ENCODE assay signal across 10 cellular contexts in the genomic region with DNA sequence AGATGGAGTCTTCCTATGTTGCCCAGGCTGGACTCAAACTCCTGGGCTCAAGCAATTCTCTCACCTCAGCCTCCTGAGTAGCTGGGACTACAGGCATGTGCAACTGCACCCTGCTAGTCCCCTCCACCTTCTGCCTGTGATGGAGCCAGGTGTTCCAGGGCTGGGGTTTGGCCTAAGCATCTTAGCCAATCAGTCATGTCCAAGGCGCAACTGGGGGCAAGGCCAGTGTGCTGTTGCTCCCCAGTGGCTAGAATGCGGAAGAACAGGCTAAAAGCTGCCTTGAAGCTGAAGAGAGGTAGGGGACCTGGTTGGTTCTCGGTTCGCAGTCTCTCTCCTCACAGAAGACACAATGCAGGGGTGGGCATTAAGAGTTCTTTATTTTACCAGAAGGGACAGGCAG. TPM values are rescaled to one million over a fixed set of nuclear protein-coding genes. Genes with fewer than 3 reads are reported as not detected.
DNase-seq lines count a peak whose midpoint lies in the region; ATAC-seq and TF ChIP-seq lines count a peak whose summit lies in the region.
"Had no signal": no experiment of that assay in that cellular context is flagged by ENCODE, and none has a peak within 500 bp of the region (broad histone marks: within the 10 kb centered on the region; RNA-seq: fewer than 3 reads in every experiment).

No MANE protein-coding gene starts in this region.

- peak; percentile 46 for ATAC-seq in activated naive CD8-positive, alpha-beta T cell treated with anti-CD3 and anti-CD28 coated beads, Interleukin-2, amount 10 ng/mL, durations not matched to agents 7 days and 5 days (ENCODE audit: low read depth)
- ATAC-seq in GM21360 (IDR thresholded peaks at IDR 0.05; ENCODE audit: unreplicated experiment), result no peak

- H3K9me3 Mint-ChIP-seq in activated naive CD8-positive, alpha-beta T cell treated with anti-CD3 and anti-CD28 coated beads, Interleukin-2, amount 10 ng/mL, durations not matched to agents 7 days and 5 days, result no peaks in the 10 kb centered on the region
- H3K9me3 Mint-ChIP-seq: naive B cell; T-helper 1 cell treated with Interleukin-12 subunit alpha and Interleukin-12 subunit beta and Interleukin-4 antibody, amounts not matched to agents 30 μg/mL and 1 μg/mL, for 36 hours had no signal

- no peak overlapping the region for H3K4me3 Mint-ChIP-seq in activated naive CD8-positive, alpha-beta T cell treated with anti-CD3 and anti-CD28 coated beads, Interleukin-2, amount 10 ng/mL, durations not matched to agents 7 days and 5 days
- H3K4me3 Mint-ChIP-seq: naive B cell; T-helper 1 cell treated with Interleukin-12 subunit alpha and Interleukin-12 subunit beta and Interleukin-4 antibody, amounts not matched to agents 30 μg/mL and 1 μg/mL, for 36 hours had no signal

- H3K27me3 Mint-ChIP-seq in activated naive CD8-positive, alpha-beta T cell treated with anti-CD3 and anti-CD28 coated beads, Interleukin-2, amount 10 ng/mL, durations not matched to agents 7 days and 5 days, result no peaks in the 10 kb centered on the region
- H3K27me3 Mint-ChIP-seq: naive B cell had no signal

- peaks cover 9% of the 10 kb centered on the region for H3K4me1 Mint-ChIP-seq in activated naive CD8-positive, alpha-beta T cell treated with anti-CD3 and anti-CD28 coated beads, Interleukin-2, amount 10 ng/mL, durations not matched to agents 7 days and 5 days

- POLR2A ChIA-PET in activated naive CD8-positive, alpha-beta T cell treated with anti-CD3 and anti-CD28 coated beads, Interleukin-2, amount 10 ng/mL, durations not matched to agents 7 days and 5 days (lab: Charles Lee), result interaction anchor here (0.8 kb wide), 1 partner anchor 115 kb away, joined by 3 read pairs; no protein-coding TSS in a partner anchor

- peaks cover 15% of the 10 kb centered on the region for H3K36me3 Mint-ChIP-seq in activated naive CD8-positive, alpha-beta T cell treated with anti-CD3 and anti-CD28 coated beads, Interleukin-2, amount 10 ng/mL, durations not matched to agents 7 days and 5 days

- H3K9ac ChIP-seq in MM.1S (ENCODE audit: low read length), result no peak overlapping the region

- H3K27me3 ChIP-seq in GM06990 (replicated peaks; ENCODE audit: control insufficient read depth, insufficient read depth, low read length), result no peaks in the 10 kb centered on the region
- no peaks in the 10 kb centered on the region for H3K27me3 ChIP-seq in MM.1S (replicated peaks; ENCODE audit: insufficient read depth, low read length)

- H3F3A ChIP-seq in MM.1S (ENCODE audit: insufficient read depth, low read length), result peaks cover 4% of the 10 kb centered on the region; the same call in 1 of the 2 replicates

- H3K4me1 ChIP-seq in MM.1S (ENCODE audit: low read length), result no peaks in the 10 kb centered on the region

- H3K4me3 ChIP-seq in GM06990 (replicated peaks; ENCODE audit: low read depth, low read length) (no peak overlapping the region), MM.1S (ENCODE audit: low read length) (no peak overlapping the region)

- H3K4me2 ChIP-seq in MM.1S (ENCODE audit: low read depth, low read length), result no peak overlapping the region

- DNase-seq in GM06990 (ENCODE audit: extremely low read depth, insufficient read length) (no peak), MM.1S (peak; percentile 31), lung microvascular endothelial cell (ENCODE audit: low read depth in 2 of 2) (peak; percentile 39 to 46), hippocampal formation (lab: John Stamatoyannopoulos, UW) (no peak), ureter (ENCODE audit: low spot score) (no peak), caudate nucleus (lab: John Stamatoyannopoulos, UW) (no peak)
- no peak for DNase-seq in activated naive CD8-positive, alpha-beta T cell treated with anti-CD3 and anti-CD28 coated beads, Interleukin-2, amount 10 ng/mL, durations not matched to agents 7 days and 5 days
- DNase-seq: naive B cell had no signal

- H3K36me3 ChIP-seq in GM06990 (ENCODE audit: control insufficient read depth, insufficient read depth, low read length), result peaks cover 29% of the 10 kb centered on the region
- H3K36me3 ChIP-seq in MM.1S (replicated peaks; ENCODE audit: insufficient read depth, low read length), result no peaks in the 10 kb centered on the region

- peak; percentile 44 for TF ChIP-seq CTCF in GM06990 (IDR thresholded peaks at IDR 0.05; ENCODE audit: insufficient read depth, low read length, poor library complexity, severe bottlenecking)
- peak; percentile 23 for TF ChIP-seq CTCF in MM.1S (IDR thresholded peaks at IDR 0.05; ENCODE audit: low read length)

- no peak overlapping the region for H3K27ac Mint-ChIP-seq in activated naive CD8-positive, alpha-beta T cell treated with anti-CD3 and anti-CD28 coated beads, Interleukin-2, amount 10 ng/mL, durations not matched to agents 7 days and 5 days
- H3K27ac Mint-ChIP-seq: T-helper 1 cell treated with Interleukin-12 subunit alpha and Interleukin-12 subunit beta and Interleukin-4 antibody, amounts not matched to agents 30 μg/mL and 1 μg/mL, for 36 hours had no signal

- H3K79me2 ChIP-seq in MM.1S (ENCODE audit: low read length), result no peaks in the 10 kb centered on the region

- no peak overlapping the region for H2AFZ ChIP-seq in MM.1S (ENCODE audit: low read length)

- H3K27ac ChIP-seq in MM.1S (ENCODE audit: low read length), result no peak overlapping the region
- H3K27ac ChIP-seq in caudate nucleus (ENCODE audit: low read depth, low read length), result no peak overlapping the region

- H4K20me1 ChIP-seq in MM.1S (ENCODE audit: insufficient read depth, low read length), result no peaks in the 10 kb centered on the region

- no peaks in the 10 kb centered on the region for H3K9me2 ChIP-seq in MM.1S (replicated peaks; ENCODE audit: insufficient read depth, low read length)

- no peaks in the 10 kb centered on the region for H3K9me3 ChIP-seq in MM.1S (replicated peaks; ENCODE audit: insufficient read depth, low read length)

RNA-seq across cellular contexts. Expression of a gene that starts 18.6 kb away (rescaled TPM):
- total RNA-seq in activated naive CD8-positive, alpha-beta T cell treated with anti-CD3 and anti-CD28 coated beads, Interleukin-2, amount 10 ng/mL, durations not matched to agents 7 days and 5 days, result 100 to 1,000 TPM; 195 to 216 TPM
- total RNA-seq in lung microvascular endothelial cell (73.2 and 93.7 TPM in 2 replicates), ureter (255 TPM)

RNA-seq across cellular contexts. Expression of a gene that starts 23.9 kb away (rescaled TPM):
- 10 to 100 TPM; 31.6 to 32.0 TPM for total RNA-seq in activated naive CD8-positive, alpha-beta T cell treated with anti-CD3 and anti-CD28 coated beads, Interleukin-2, amount 10 ng/mL, durations not matched to agents 7 days and 5 days
- total RNA-seq in lung microvascular endothelial cell (6.3 and 14.5 TPM in 2 replicates), ureter (27.3 TPM)

RNA-seq across cellular contexts. Expression of a gene that starts 24.2 kb away (rescaled TPM):
- 10 to 100 TPM; 34.3 to 37.6 TPM for total RNA-seq in activated naive CD8-positive, alpha-beta T cell treated with anti-CD3 and anti-CD28 coated beads, Interleukin-2, amount 10 ng/mL, durations not matched to agents 7 days and 5 days
- total RNA-seq in lung microvascular endothelial cell (23.1 and 24.6 TPM in 2 replicates), ureter (40.3 TPM)

RNA-seq across cellular contexts. Expression of a gene that starts 36.4 kb away (rescaled TPM):
- 10 to 100 TPM; 17.0 to 21.2 TPM for total RNA-seq in activated naive CD8-positive, alpha-beta T cell treated with anti-CD3 and anti-CD28 coated beads, Interleukin-2, amount 10 ng/mL, durations not matched to agents 7 days and 5 days
- total RNA-seq in lung microvascular endothelial cell (4.1 and 6.5 TPM in 2 replicates), ureter (28.8 TPM)

Comparison
In these comparisons a context has a peak if more than half of its experiments do, and no peak if none do; other contexts are left out.
1. DNase-seq: peak in MM.1S (single experiment) and lung microvascular endothelial cell (2 of 2); none in GM06990 (single experiment), activated naive CD8-positive, alpha-beta T cell treated with anti-CD3 and anti-CD28 coated beads, Interleukin-2, amount 10 ng/mL, durations not matched to agents 7 days and 5 days (single experiment), hippocampal formation (0 of 2), ureter (single experiment) and caudate nucleus (0 of 61).